In genomic region chr2:197349699-197350098, GRCh38 we compare ENCODE assay signal across 20 cellular contexts.
"Had no signal": no experiment of that assay in that cellular context is flagged by ENCODE, and none has a peak within 500 bp of the region (broad histone marks: within the 10 kb centered on the region; RNA-seq: fewer than 3 reads in every experiment).

No MANE protein-coding gene starts in this region.

- FAIRE-seq: RCC 7860 had no signal

- H3K9me3 ChIP-seq: SJSA1, SK-N-SH had no signal

- H3K4me1 ChIP-seq: SJSA1 had no signal

- H3K27ac ChIP-seq: SJSA1 had no signal

- DNase-seq: KBM-7, NCI-H1048, NCI-H1105, NCI-H1436 treated with DMSO at 0.1 percent for 48 hours, NCI-H1694 treated with DMSO at 0.1 percent for 48 hours, NCI-H1930, NCI-H2081, NCI-H2107, NCI-H226, NCI-H446, NCI-H510A, NCI-H524 treated with DMSO at 0.1 percent for 48 hours, NCI-H69, NCI-H774, Right ventricle myocardium superior, RPMI8226, SIG-M5, SK-N-SH had no signal

- H3K4me3 ChIP-seq: SJSA1 had no signal

- H3K27me3 ChIP-seq: SJSA1 had no signal

- H3K36me3 ChIP-seq: SJSA1 had no signal
